14 cellular contexts compared by ENCODE assay signal in the genomic region with DNA sequence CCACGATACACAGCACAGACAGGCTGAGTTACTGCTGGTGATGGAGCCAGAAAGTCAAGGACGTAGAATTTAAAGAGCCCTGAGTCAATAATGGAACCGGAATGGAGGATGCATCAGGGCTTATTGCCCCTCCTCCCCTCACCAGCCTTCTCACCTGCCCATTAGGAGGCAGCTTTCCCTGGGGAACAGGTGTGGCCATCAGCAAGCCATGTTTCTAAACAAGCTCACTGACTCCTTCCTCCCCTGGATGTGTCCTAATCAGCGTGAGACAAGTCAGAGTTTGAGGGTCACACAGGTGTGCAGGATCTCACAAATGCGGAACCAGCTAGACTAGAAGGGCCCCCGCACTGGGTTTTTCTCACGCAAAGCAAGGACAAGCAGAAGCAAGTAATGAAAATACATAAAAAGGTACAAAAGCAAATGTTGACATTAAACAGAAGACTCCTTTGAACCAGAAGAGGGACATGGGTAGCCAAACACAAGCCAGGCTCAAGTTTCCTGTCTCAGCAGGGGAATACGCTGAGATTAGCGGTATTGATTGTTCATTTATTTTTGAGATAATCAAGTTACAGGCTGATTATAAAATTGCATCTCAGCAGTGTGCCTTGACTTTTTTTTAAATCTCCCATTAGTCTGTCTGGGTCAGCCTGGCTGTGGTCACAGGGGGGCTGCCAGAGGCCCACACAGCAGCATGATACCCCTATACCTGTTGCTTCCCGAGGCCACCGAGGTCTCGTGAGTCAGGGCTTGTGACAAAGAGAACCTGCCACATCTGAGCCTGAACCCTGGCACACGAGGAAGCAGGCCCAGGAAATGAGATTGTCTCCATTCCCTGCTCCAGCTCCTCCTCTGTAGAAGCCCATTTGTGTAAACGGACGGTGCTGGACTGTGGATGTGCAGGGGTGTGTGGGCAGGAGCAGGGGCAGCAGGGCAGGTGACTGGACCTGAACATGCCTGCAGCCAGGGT. TPM values are rescaled to one million over a fixed set of nuclear protein-coding genes. Genes with fewer than 3 reads are reported as not detected.
A peak's percentile ranks its signal among the peaks of the same experiment; 100 is the strongest.
DNase-seq lines count a peak whose midpoint lies in the region; ATAC-seq and TF ChIP-seq lines count a peak whose summit lies in the region.
"Had no signal": no experiment of that assay in that cellular context is flagged by ENCODE, and none has a peak within 500 bp of the region (broad histone marks: within the 10 kb centered on the region; RNA-seq: fewer than 3 reads in every experiment).

No MANE protein-coding gene starts in this region.

- H3K9ac ChIP-seq in SK-N-SH, result no peak overlapping the region

- ATAC-seq in SK-N-SH treated with all-trans-retinoic acid at 6 μM for 48 hours (no peak), GM19397 (IDR thresholded peaks at IDR 0.05; ENCODE audit: unreplicated experiment) (no peak)

- no peaks in the 10 kb centered on the region for H3K9me3 ChIP-seq in SK-N-SH
- H3K9me3 ChIP-seq: suprapubic skin had no signal

- H3K4me1 ChIP-seq in SK-N-SH (ENCODE audit: control insufficient read depth in 1 of 2, insufficient read depth in 2 of 2, low read depth in 1 of 2, low read length in 1 of 2), result peaks cover 0 to 14% of the 10 kb centered on the region in 2 experiments; a peak in 1 of 4 replicates
- H3K4me1 ChIP-seq: suprapubic skin had no signal

- no peaks in the 10 kb centered on the region for H3K27me3 ChIP-seq in SK-N-SH (ENCODE audit: insufficient read depth)
- H3K27me3 ChIP-seq: suprapubic skin had no signal

- 78% methylated on average over 10 of the region's 15 CpGs for WGBS in SK-N-SH (ENCODE audit: low lambda C conversion rate)

- DNase-seq in SK-N-SH (peak; percentile 32), NCI-H345 treated with DMSO at 0.1 percent for 48 hours (lab: John Stamatoyannopoulos, UW; ENCODE audit: unreplicated experiment) (peak; percentile 72), iPS DF 4.7 (ENCODE audit: extremely low read depth, low spot score) (peak; percentile 5), SKM-1 (lab: John Stamatoyannopoulos, UW; ENCODE audit: unreplicated experiment) (no peak), Ammon's horn (ENCODE audit: low spot score) (no peak), HuH-7.5 (ENCODE audit: low spot score) (no peak)
- DNase-seq: 8988T; activated CD8-positive, alpha-beta memory T cell treated with anti-CD3 and anti-CD28 coated beads, Interleukin-2, amount 50 U/mL, for 48 hours; kidney; naive B cell had no signal

- POLR2A ChIA-PET in SK-N-SH (lab: Yijun Ruan, JAX), result no interaction called here

- H4K20me1 ChIP-seq in SK-N-SH (ENCODE audit: insufficient read depth), result no peaks in the 10 kb centered on the region

- CTCF ChIA-PET in SK-N-SH (lab: Yijun Ruan, JAX), result interaction anchor here (1.2 to 1.7 kb wide), 4 partner anchors 24 to 122 kb away, joined by 3 to 4 read pairs (median 4); no protein-coding TSS in a partner anchor

- H3K27ac ChIP-seq in SK-N-SH (ENCODE audit: low read depth in 2 of 2, low read length in 1 of 2), result peak overlapping the region in 1 of 2 experiments; percentile 31; a peak in 1 of 4 replicates
- H3K27ac ChIP-seq: suprapubic skin had no signal

- no peak for TF ChIP-seq CTCF in SK-N-SH (IDR thresholded peaks at IDR 0.05)

- H3K36me3 ChIP-seq in SK-N-SH (replicated peaks in 1 of 2; ENCODE audit: control insufficient read depth in 1 of 2, insufficient read depth in 2 of 2, low read length in 1 of 2), result no peaks in the 10 kb centered on the region
- H3K36me3 ChIP-seq: suprapubic skin had no signal

- no peak overlapping the region for H2AFZ ChIP-seq in SK-N-SH (ENCODE audit: low read depth)

- no peak for TF ChIP-seq RAD21 in SK-N-SH (IDR thresholded peaks at IDR 0.05; ENCODE audit: low read length)

- no peak for TF ChIP-seq EP300 in SK-N-SH (IDR thresholded peaks at IDR 0.05; ENCODE audit: borderline replicate concordance in 1 of 2, low read depth in 1 of 2, low read length in 1 of 2)

- no peaks in the 10 kb centered on the region for H3K9me2 ChIP-seq in SK-N-SH

- no peak overlapping the region for H3K4me2 ChIP-seq in SK-N-SH

- H3K4me3 ChIP-seq in SK-N-SH (ENCODE audit: low read depth in 2 of 2, low read length in 1 of 2), result no peak overlapping the region
- H3K4me3 ChIP-seq: suprapubic skin had no signal

- H3K79me2 ChIP-seq in SK-N-SH (ENCODE audit: insufficient read depth), result no peaks in the 10 kb centered on the region

- no peaks in the 10 kb centered on the region for H3F3A ChIP-seq in SK-N-SH (replicated peaks; ENCODE audit: insufficient read depth)

TF ChIP-seq in SK-N-SH, 30 proteins besides CTCF, POLR2A, EP300 and RAD21:
- TF ChIP-seq, protein P1, sequence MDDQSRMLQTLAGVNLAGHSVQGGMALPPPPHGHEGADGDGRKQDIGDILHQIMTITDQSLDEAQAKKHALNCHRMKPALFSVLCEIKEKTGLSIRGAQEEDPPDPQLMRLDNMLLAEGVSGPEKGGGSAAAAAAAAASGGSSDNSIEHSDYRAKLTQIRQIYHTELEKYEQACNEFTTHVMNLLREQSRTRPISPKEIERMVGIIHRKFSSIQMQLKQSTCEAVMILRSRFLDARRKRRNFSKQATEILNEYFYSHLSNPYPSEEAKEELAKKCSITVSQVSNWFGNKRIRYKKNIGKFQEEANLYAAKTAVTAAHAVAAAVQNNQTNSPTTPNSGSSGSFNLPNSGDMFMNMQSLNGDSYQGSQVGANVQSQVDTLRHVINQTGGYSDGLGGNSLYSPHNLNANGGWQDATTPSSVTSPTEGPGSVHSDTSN (IDR thresholded peaks at IDR 0.05), result no peak
- TF ChIP-seq ELF1 (IDR thresholded peaks at IDR 0.05) (no peak), JUND (IDR thresholded peaks at IDR 0.05) (no peak), RCOR1 (IDR thresholded peaks at IDR 0.05; ENCODE audit: low read length) (0 out of 2 replicates have a peak, but pooled peaks have one; percentile 13), MEF2A (IDR thresholded peaks at IDR 0.05; ENCODE audit: borderline replicate concordance, low read depth) (no peak)
TF ChIP-seq in SK-N-SH: peak in this region for 1.

TF ChIP-seq in SK-N-SH treated with all-trans-retinoic acid at 6 μM for 48 hours, 23 proteins besides CTCF, POLR2A, EP300 and RAD21:
- no peak for TF ChIP-seq ESRRG (CRISPR knock-in tag; IDR thresholded peaks at IDR 0.05)
- no peak for TF ChIP-seq ZC3H10 (CRISPR knock-in tag; IDR thresholded peaks at IDR 0.05)
- no peak for TF ChIP-seq ISL1 (CRISPR knock-in tag; IDR thresholded peaks at IDR 0.05)
- TF ChIP-seq TCF4 (CRISPR knock-in tag; IDR thresholded peaks at IDR 0.05; ENCODE audit: borderline replicate concordance), result no peak
- no peak for TF ChIP-seq OSR1 (CRISPR knock-in tag; IDR thresholded peaks at IDR 0.05)

RNA-seq across cellular contexts. Expression of a gene that starts 37.4 kb away (rescaled TPM):
- not detected in 2 replicates for polyA plus RNA-seq in SK-N-SH (2012; rRNA removed)
- 0.01 TPM in 1 of 2 replicates, not detected in the other for polyA plus RNA-seq in SK-N-SH (2012; cell fraction: cytosol; rRNA removed)
- polyA plus RNA-seq in SK-N-SH (2012; cell fraction: nucleus; rRNA removed), result 0.02 TPM in 1 of 2 replicates, not detected in the other
- polyA plus RNA-seq: IgD-negative memory B cell had no signal

Comparison
In these comparisons a context has a peak if more than half of its experiments do, and no peak if none do; other contexts are left out.
1. DNase-seq: peak in SK-N-SH (single experiment), NCI-H345 treated with DMSO at 0.1 percent for 48 hours (single experiment) and iPS DF 4.7 (single experiment); none in SKM-1 (single experiment), Ammon's horn (single experiment) and HuH-7.5 (single experiment).